In the genomic region with DNA sequence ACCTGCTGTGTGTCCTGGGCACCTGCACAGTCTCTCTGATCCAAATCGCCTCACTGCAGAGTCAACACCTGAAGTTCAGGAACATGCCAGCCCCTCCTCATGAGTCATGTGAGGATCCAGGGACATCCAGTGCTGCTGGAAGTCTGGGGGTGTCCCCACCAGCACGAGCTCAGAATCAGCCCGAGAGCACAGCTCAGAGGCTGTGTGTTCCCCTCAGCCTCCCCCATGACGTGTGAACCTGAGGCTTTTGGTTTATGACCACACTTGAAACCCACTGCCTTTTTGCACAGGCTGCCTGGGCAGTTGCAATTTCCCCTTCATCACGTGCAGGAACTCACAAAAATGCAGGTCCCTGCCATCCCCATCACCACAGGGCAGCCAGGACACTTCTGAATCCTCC, we compare ENCODE assay signal across 15 cellular contexts. TPM values are rescaled to one million over a fixed set of nuclear protein-coding genes. Genes with fewer than 3 reads are reported as not detected.
DNase-seq lines count a peak whose midpoint lies in the region; ATAC-seq and TF ChIP-seq lines count a peak whose summit lies in the region.
"Had no signal": no experiment of that assay in that cellular context is flagged by ENCODE, and none has a peak within 500 bp of the region (broad histone marks: within the 10 kb centered on the region; RNA-seq: fewer than 3 reads in every experiment).

No MANE protein-coding gene starts in this region.

- H3K4me1 Mint-ChIP-seq in central memory CD8-positive, alpha-beta T cell, result peaks cover 10% of the 10 kb centered on the region
- no peaks in the 10 kb centered on the region for H3K4me1 Mint-ChIP-seq in neural crest cell

- ATAC-seq in GM18511 (IDR thresholded peaks at IDR 0.05; ENCODE audit: unreplicated experiment) (peak; percentile 48), GM21381 (IDR thresholded peaks at IDR 0.05; ENCODE audit: unreplicated experiment) (peak; percentile 51)
- peak; percentile 68 for ATAC-seq in central memory CD8-positive, alpha-beta T cell (replicated peaks; ENCODE audit: extremely low read depth, poor library complexity, severe bottlenecking)
- ATAC-seq: CD8-positive, alpha-beta T cell; PC-3 had no signal

- TF ChIP-seq CTCF in neural crest cell (conservative IDR thresholded peaks at IDR 0.05), result no peak

- H3K4me3 Mint-ChIP-seq in central memory CD8-positive, alpha-beta T cell, result no peak overlapping the region
- H3K4me3 Mint-ChIP-seq in neural crest cell, result no peak overlapping the region
- H3K4me3 Mint-ChIP-seq: CD8-positive, alpha-beta T cell had no signal

- no peaks in the 10 kb centered on the region for H3K9me3 Mint-ChIP-seq in central memory CD8-positive, alpha-beta T cell
- H3K9me3 Mint-ChIP-seq in neural crest cell, result no peaks in the 10 kb centered on the region
- H3K9me3 Mint-ChIP-seq: CD8-positive, alpha-beta T cell had no signal

- no peak for DNase-seq in central memory CD8-positive, alpha-beta T cell (ENCODE audit: low spot score in 2 of 2)
- DNase-seq in neural crest cell (ENCODE audit: low read depth, low spot score) (no peak), NCI-H2107 (lab: John Stamatoyannopoulos, UW) (no peak), NAMALWA (ENCODE audit: low spot score) (no peak), HuH-7.5 (ENCODE audit: low spot score) (no peak)
- DNase-seq: CD8-positive, alpha-beta T cell; DMS79 treated with DMSO at 0.1 percent for 48 hours; IMR-90; Kasumi-1; NCI-H1417; NCI-H1930; NCI-H524 treated with DMSO at 0.1 percent for 48 hours; PC-3 had no signal

- H3K27me3 Mint-ChIP-seq in central memory CD8-positive, alpha-beta T cell, result peaks cover 44% of the 10 kb centered on the region
- H3K27me3 Mint-ChIP-seq in neural crest cell (ENCODE audit: low read depth), result peaks cover 27% of the 10 kb centered on the region

- no peak overlapping the region for H3K27ac Mint-ChIP-seq in central memory CD8-positive, alpha-beta T cell (ENCODE audit: low read depth)
- H3K27ac Mint-ChIP-seq in neural crest cell (ENCODE audit: unreplicated experiment), result peak overlapping the region; percentile 88
- H3K27ac Mint-ChIP-seq: CD8-positive, alpha-beta T cell had no signal

- H3K36me3 Mint-ChIP-seq in central memory CD8-positive, alpha-beta T cell (ENCODE audit: insufficient read depth), result no peaks in the 10 kb centered on the region
- H3K36me3 Mint-ChIP-seq in neural crest cell (ENCODE audit: low read depth), result no peaks in the 10 kb centered on the region
- H3K36me3 Mint-ChIP-seq: CD8-positive, alpha-beta T cell had no signal

RNA-seq across cellular contexts. Expression of a gene that starts 47.1 kb away (rescaled TPM):
- total RNA-seq in neural crest cell, result 0.32 and 0.35 TPM in 2 replicates
- total RNA-seq: CD8-positive, alpha-beta T cell; IMR-90 had no signal
